In the genomic region with DNA sequence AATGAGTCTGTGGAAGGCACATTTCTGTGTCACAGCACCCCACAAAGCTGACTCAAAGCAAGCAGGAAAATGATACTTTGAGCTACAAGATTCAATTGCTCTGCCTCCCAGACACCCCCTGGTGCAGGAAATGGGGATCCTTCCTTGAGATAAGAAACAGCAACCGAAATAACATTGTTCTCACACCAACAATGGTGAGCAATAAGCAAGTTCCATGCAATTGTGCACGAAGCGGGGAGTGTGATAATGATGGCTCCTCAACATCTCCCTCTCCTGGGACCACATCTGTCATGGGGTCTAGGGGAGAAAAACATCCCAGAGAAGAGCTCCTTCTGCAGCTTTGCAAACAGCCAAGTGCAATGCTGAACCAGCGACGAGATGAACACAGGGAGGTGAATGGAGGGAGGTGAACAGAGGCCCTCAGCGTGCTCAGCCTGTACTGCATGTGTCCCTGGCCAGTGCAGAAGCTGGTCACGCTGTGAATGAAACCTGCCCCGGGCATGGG, we compare ENCODE assay signal across 23 cellular contexts.
DNase-seq lines count a peak whose midpoint lies in the region; ATAC-seq, FAIRE-seq and TF ChIP-seq lines count a peak whose summit lies in the region.
"Had no signal": no experiment of that assay in that cellular context is flagged by ENCODE, and none has a peak within 500 bp of the region (broad histone marks: within the 10 kb centered on the region; RNA-seq: fewer than 3 reads in every experiment).

No MANE protein-coding gene starts in this region.

- no peaks in the 10 kb centered on the region for H3K36me3 Mint-ChIP-seq in activated CD4-positive, alpha-beta T cell treated with anti-CD3 and anti-CD28 coated beads for 36 hours (ENCODE audit: low read depth)
- no peaks in the 10 kb centered on the region for H3K36me3 Mint-ChIP-seq in activated CD8-positive, alpha-beta memory T cell treated with anti-CD3 and anti-CD28 coated beads, Interleukin-2, amount 10 ng/mL, durations not matched to agents 7 days and 5 days
- H3K36me3 Mint-ChIP-seq in natural killer cell treated with Interleukin-12 subunit alpha and Interleukin-12 subunit beta and Interleukin-15 and Interleukin-18, amount 100 ng/mL, for 72 hours: no peaks in the 10 kb centered on the region
- H3K36me3 Mint-ChIP-seq: type B pancreatic cell had no signal

- H4K20me1 ChIP-seq in H1 (replicated peaks in 1 of 2; ENCODE audit: control insufficient read depth in 1 of 2, insufficient read depth in 2 of 2, low read length in 2 of 2): no peaks in the 10 kb centered on the region

- no peak overlapping the region for H2AK5ac ChIP-seq in H1 (ENCODE audit: low read depth, low read length)

- peak overlapping the region; percentile 53 for H2AFZ ChIP-seq in H1 (ENCODE audit: low read length)
- H2AFZ ChIP-seq: parathyroid adenoma had no signal

- no peak overlapping the region for H3K56ac ChIP-seq in H1 (replicated peaks; ENCODE audit: insufficient read length, low read depth, low read length)

- TF ChIP-seq CTCF in GM12865 (IDR thresholded peaks at IDR 0.05; ENCODE audit: insufficient read depth, low read depth, low read length, missing control alignments) (no peak), H1 (IDR thresholded peaks at IDR 0.05; ENCODE audit: control extremely low read depth in 1 of 3, insufficient read depth in 1 of 3, low read depth in 1 of 3, low read length in 3 of 3) (no peak)

- H2BK120ac ChIP-seq in H1 (replicated peaks; ENCODE audit: low read depth, low read length): no peak overlapping the region

- no peak overlapping the region; the same call in 1 of the 2 replicates for H4K8ac ChIP-seq in H1 (ENCODE audit: extremely low read depth, insufficient read depth, low read length)

- no peak overlapping the region for H3K27ac Mint-ChIP-seq in activated CD4-positive, alpha-beta T cell treated with anti-CD3 and anti-CD28 coated beads for 36 hours
- peak overlapping the region; percentile 18 for H3K27ac Mint-ChIP-seq in activated CD8-positive, alpha-beta memory T cell treated with anti-CD3 and anti-CD28 coated beads, Interleukin-2, amount 10 ng/mL, durations not matched to agents 7 days and 5 days
- H3K27ac Mint-ChIP-seq in natural killer cell treated with Interleukin-12 subunit alpha and Interleukin-12 subunit beta and Interleukin-15 and Interleukin-18, amount 100 ng/mL, for 72 hours: no peak overlapping the region
- H3K27ac Mint-ChIP-seq: type B pancreatic cell had no signal

- no peaks in the 10 kb centered on the region for H3K9me3 Mint-ChIP-seq in activated CD4-positive, alpha-beta T cell treated with anti-CD3 and anti-CD28 coated beads for 36 hours (ENCODE audit: low read depth)
- H3K9me3 Mint-ChIP-seq in activated CD8-positive, alpha-beta memory T cell treated with anti-CD3 and anti-CD28 coated beads, Interleukin-2, amount 10 ng/mL, durations not matched to agents 7 days and 5 days (ENCODE audit: low read depth): no peaks in the 10 kb centered on the region
- no peaks in the 10 kb centered on the region for H3K9me3 Mint-ChIP-seq in natural killer cell treated with Interleukin-12 subunit alpha and Interleukin-12 subunit beta and Interleukin-15 and Interleukin-18, amount 100 ng/mL, for 72 hours
- H3K9me3 Mint-ChIP-seq: type B pancreatic cell had no signal

- H3K23me2 ChIP-seq in H1 (ENCODE audit: low read depth, low read length): no peaks in the 10 kb centered on the region

- H3K27ac ChIP-seq in H1 (ENCODE audit: low read depth, low read length): no peak overlapping the region
- H3K27ac ChIP-seq: 22Rv1, parathyroid adenoma, Peyer's patch, stomach had no signal

- H3K4me3 ChIP-seq in GM12865 (ENCODE audit: low read depth, low read length) (no peak overlapping the region), H1 (ENCODE audit: extremely low read depth in 1 of 4, insufficient read depth in 2 of 4, low read depth in 3 of 4, low read length in 4 of 4) (no peak overlapping the region)
- H3K4me3 ChIP-seq: K562, lung, Peyer's patch, stomach had no signal

- H4K91ac ChIP-seq in H1 (replicated peaks; ENCODE audit: insufficient read length, low read length): no peak overlapping the region

- no peak overlapping the region for H3K4me2 ChIP-seq in H1 (ENCODE audit: insufficient read depth in 1 of 2, low read depth in 2 of 2, low read length in 2 of 2)

- no peak overlapping the region for H2BK5ac ChIP-seq in H1 (ENCODE audit: low read depth, low read length)

- TF ChIP-seq EP300 in H1 (IDR thresholded peaks at IDR 0.05; ENCODE audit: borderline replicate concordance in 1 of 2, low read depth in 2 of 2, low read length in 2 of 2): no peak

- no peak overlapping the region for H3K23ac ChIP-seq in H1 (ENCODE audit: insufficient read length)

- TF ChIP-seq RAD21 in H1 (IDR thresholded peaks at IDR 0.05 in 1 of 2, conservative IDR thresholded peaks at IDR 0.05 in 1 of 2; ENCODE audit: low read depth in 2 of 2, low read length in 2 of 2): no peak

- no peaks in the 10 kb centered on the region for H3K27me3 ChIP-seq in H1 (replicated peaks in 1 of 4; ENCODE audit: control insufficient read depth in 3 of 4, extremely low read depth in 1 of 4, insufficient read depth in 3 of 4, low read length in 3 of 4)
- H3K27me3 ChIP-seq: Peyer's patch, stomach had no signal

- H3K4ac ChIP-seq in H1 (replicated peaks; ENCODE audit: insufficient read length, low read depth, low read length): no peak overlapping the region

- POLR2A ChIA-PET in activated CD4-positive, alpha-beta T cell treated with anti-CD3 and anti-CD28 coated beads for 36 hours (lab: Charles Lee): interaction anchor here (0.6 to 1.4 kb wide), 4 partner anchors 10 to 372 kb away, joined by 3 to 4 read pairs (median 3); partner anchors contain the start of gene RPL31
- POLR2A ChIA-PET in H1 (lab: Charles Lee; ENCODE audit: partially characterized antibody): no interaction called here

- no peaks in the 10 kb centered on the region for H3K79me2 ChIP-seq in H1 (ENCODE audit: control insufficient read depth in 1 of 2, insufficient read depth in 2 of 2, low read length in 2 of 2)
- H3K79me2 ChIP-seq: parathyroid adenoma had no signal

- no peak overlapping the region for H3K9ac ChIP-seq in H1 (replicated peaks in 1 of 4; ENCODE audit: extremely low read depth in 1 of 4, low read depth in 3 of 4, low read length in 3 of 4)
- H3K9ac ChIP-seq: parathyroid adenoma had no signal

- no peaks in the 10 kb centered on the region for H3K36me3 ChIP-seq in H1 (ENCODE audit: control insufficient read depth in 2 of 4, insufficient read depth in 4 of 4, low read length in 3 of 4)
- H3K36me3 ChIP-seq: Peyer's patch, stomach had no signal

- WGBS in H1 (ENCODE audit: extremely low coverage in 1 of 2, insufficient coverage in 1 of 2, insufficient read length in 1 of 2, insufficient replicate concordance in 2 of 2, low coverage in 1 of 2, low lambda C conversion rate in 2 of 2, missing lambda C conversion rate in 1 of 2), 2 experiments: 88% methylated on average over 8 of the region's 8 CpGs; no CpG with 5 or more reads in 1 of the 2 experiments

- intact Hi-C loops in activated CD4-positive, alpha-beta T cell treated with anti-CD3 and anti-CD28 coated beads for 36 hours (cut with DNase I, micrococcal nuclease): loop anchor here in 1 of 2 experiments (5.0 kb wide), 1 partner anchor 182 kb away; no protein-coding TSS in a partner anchor

- no peak overlapping the region for H4K5ac ChIP-seq in H1 (ENCODE audit: insufficient read length, low read depth, low read length)

- no peaks in the 10 kb centered on the region for H3K79me1 ChIP-seq in H1 (ENCODE audit: low read depth, low read length)

- H3K27me3 Mint-ChIP-seq in activated CD4-positive, alpha-beta T cell treated with anti-CD3 and anti-CD28 coated beads for 36 hours: no peaks in the 10 kb centered on the region
- peaks cover 9% of the 10 kb centered on the region for H3K27me3 Mint-ChIP-seq in activated CD8-positive, alpha-beta memory T cell treated with anti-CD3 and anti-CD28 coated beads, Interleukin-2, amount 10 ng/mL, durations not matched to agents 7 days and 5 days
- H3K27me3 Mint-ChIP-seq in natural killer cell treated with Interleukin-12 subunit alpha and Interleukin-12 subunit beta and Interleukin-15 and Interleukin-18, amount 100 ng/mL, for 72 hours: peaks cover 0 to 2% of the 10 kb centered on the region in 2 donors

- H3K4me3 Mint-ChIP-seq in activated CD4-positive, alpha-beta T cell treated with anti-CD3 and anti-CD28 coated beads for 36 hours: no peak overlapping the region
- H3K4me3 Mint-ChIP-seq in activated CD8-positive, alpha-beta memory T cell treated with anti-CD3 and anti-CD28 coated beads, Interleukin-2, amount 10 ng/mL, durations not matched to agents 7 days and 5 days: no peak overlapping the region
- H3K4me3 Mint-ChIP-seq in natural killer cell treated with Interleukin-12 subunit alpha and Interleukin-12 subunit beta and Interleukin-15 and Interleukin-18, amount 100 ng/mL, for 72 hours: no peak overlapping the region
- H3K4me3 Mint-ChIP-seq: type B pancreatic cell had no signal

- no peak for FAIRE-seq in H1 (lab: Jason Lieb, UNC)
- FAIRE-seq: K562 had no signal

- DNase-seq in activated CD4-positive, alpha-beta T cell treated with anti-CD3 and anti-CD28 coated beads for 36 hours: peak; percentile 68
- DNase-seq in activated CD4-positive, alpha-beta T cell treated with anti-CD3 and anti-CD28 coated beads, Interleukin-2, amount 50 U/mL, for 4 hours: no peak
- peak; percentile 31 for DNase-seq in GM12865 (ENCODE audit: low read depth)
- peak; percentile 65 for DNase-seq in activated CD8-positive, alpha-beta memory T cell treated with anti-CD3 and anti-CD28 coated beads, Interleukin-2, amount 10 ng/mL, durations not matched to agents 7 days and 5 days
- DNase-seq in H1 (ENCODE audit: low read depth in 1 of 2, low spot score in 2 of 2): no peak
- no peak for DNase-seq in natural killer cell treated with Interleukin-12 subunit alpha and Interleukin-12 subunit beta and Interleukin-15 and Interleukin-18, amount 100 ng/mL, for 72 hours (ENCODE audit: low spot score)
- DNase-seq: activated effector memory CD4-positive, alpha-beta T cell treated with Interleukin-2 at 50 U/mL for 16 hours; aorta; Caco-2; EL; MV-4-11; NCI-H1694 treated with DMSO at 0.1 percent for 48 hours; NCI-H226; Peyer's patch; stomach had no signal

- no peak overlapping the region for H2BK15ac ChIP-seq in H1 (ENCODE audit: low read length)

- CTCF ChIA-PET in activated CD4-positive, alpha-beta T cell treated with anti-CD3 and anti-CD28 coated beads for 36 hours (lab: Charles Lee): interaction anchor here (0.6 to 1.8 kb wide), 9 partner anchors 9 to 256 kb away, joined by 3 to 12 read pairs (median 4); no protein-coding TSS in a partner anchor
- CTCF ChIA-PET in activated CD8-positive, alpha-beta memory T cell treated with anti-CD3 and anti-CD28 coated beads, Interleukin-2, amount 10 ng/mL, durations not matched to agents 7 days and 5 days (lab: Charles Lee): interaction anchor here (0.8 to 2.3 kb wide), 6 partner anchors 10 to 38 kb away, joined by 3 to 9 read pairs (median 3); no protein-coding TSS in a partner anchor
- CTCF ChIA-PET in H1 (lab: Charles Lee; ENCODE audit: partially characterized antibody): interaction anchor here (0.6 to 4.2 kb wide), 11 partner anchors 8 to 1440 kb away, joined by 3 to 18 read pairs (median 5); no protein-coding TSS in a partner anchor

- H3K4me1 Mint-ChIP-seq in activated CD4-positive, alpha-beta T cell treated with anti-CD3 and anti-CD28 coated beads for 36 hours: peaks cover 27% of the 10 kb centered on the region
- H3K4me1 Mint-ChIP-seq in activated CD8-positive, alpha-beta memory T cell treated with anti-CD3 and anti-CD28 coated beads, Interleukin-2, amount 10 ng/mL, durations not matched to agents 7 days and 5 days: peaks cover 19% of the 10 kb centered on the region
- H3K4me1 Mint-ChIP-seq in natural killer cell treated with Interleukin-12 subunit alpha and Interleukin-12 subunit beta and Interleukin-15 and Interleukin-18, amount 100 ng/mL, for 72 hours (ENCODE audit: low read depth in 2 of 2): no peaks in the 10 kb centered on the region

- peaks cover 0 to 3% (median 2%) of the 10 kb centered on the region in 4 experiments; a peak in 3 of 7 replicates for H3K4me1 ChIP-seq in H1 (replicated peaks in 1 of 4; ENCODE audit: control insufficient read depth in 3 of 4, insufficient read depth in 4 of 4, low read length in 3 of 4)
- H3K4me1 ChIP-seq: Caco-2, parathyroid adenoma, Peyer's patch, stomach had no signal

- no peak overlapping the region for H2BK12ac ChIP-seq in H1 (ENCODE audit: low read depth, low read length)

- ATAC-seq in activated CD4-positive, alpha-beta T cell treated with anti-CD3 and anti-CD28 coated beads for 36 hours: peak; percentile 86
- ATAC-seq in activated CD8-positive, alpha-beta memory T cell treated with anti-CD3 and anti-CD28 coated beads, Interleukin-2, amount 10 ng/mL, durations not matched to agents 7 days and 5 days: peak; percentile 64
- ATAC-seq in GM21737 (IDR thresholded peaks at IDR 0.05; ENCODE audit: unreplicated experiment) (no peak), HG02884 (IDR thresholded peaks at IDR 0.05; ENCODE audit: unreplicated experiment) (no peak)
- ATAC-seq in natural killer cell treated with Interleukin-12 subunit alpha and Interleukin-12 subunit beta and Interleukin-15 and Interleukin-18, amount 100 ng/mL, for 72 hours: no peak
- ATAC-seq: activated CD4-positive, CD25-positive, alpha-beta regulatory T cell treated with anti-CD3 and anti-CD28 coated beads, Interleukin-2, amount 50 U/mL, for 24 hours; K562 had no signal

- no peak overlapping the region for H2BK20ac ChIP-seq in H1 (ENCODE audit: low read length)

- no peak overlapping the region for H3K14ac ChIP-seq in H1 (ENCODE audit: insufficient read length)

- no peaks in the 10 kb centered on the region for H3K9me3 ChIP-seq in H1 (ENCODE audit: insufficient read depth in 2 of 2, low read depth in 1 of 2, low read length in 1 of 2)
- H3K9me3 ChIP-seq: Caco-2, Peyer's patch, stomach had no signal

- TF ChIP-seq POLR2A in H1 (IDR thresholded peaks at IDR 0.05; ENCODE audit: control extremely low read depth in 1 of 2, low read depth in 2 of 2, low read length in 2 of 2): no peak

- no peak overlapping the region for H3K18ac ChIP-seq in H1 (ENCODE audit: extremely low read depth, low read length)

Comparison
In these comparisons a context has a peak if more than half of its experiments do, and no peak if none do; other contexts are left out.
1. DNase-seq: peak in activated CD4-positive, alpha-beta T cell treated with anti-CD3 and anti-CD28 coated beads for 36 hours (single experiment), GM12865 (single experiment) and activated CD8-positive, alpha-beta memory T cell treated with anti-CD3 and anti-CD28 coated beads, Interleukin-2, amount 10 ng/mL, durations not matched to agents 7 days and 5 days (single experiment); none in activated CD4-positive, alpha-beta T cell treated with anti-CD3 and anti-CD28 coated beads, Interleukin-2, amount 50 U/mL, for 4 hours (0 of 2), H1 (0 of 2) and natural killer cell treated with Interleukin-12 subunit alpha and Interleukin-12 subunit beta and Interleukin-15 and Interleukin-18, amount 100 ng/mL, for 72 hours (single experiment).
2. ATAC-seq: peak in activated CD4-positive, alpha-beta T cell treated with anti-CD3 and anti-CD28 coated beads for 36 hours (single experiment) and activated CD8-positive, alpha-beta memory T cell treated with anti-CD3 and anti-CD28 coated beads, Interleukin-2, amount 10 ng/mL, durations not matched to agents 7 days and 5 days (single experiment); none in GM21737 (single experiment), natural killer cell treated with Interleukin-12 subunit alpha and Interleukin-12 subunit beta and Interleukin-15 and Interleukin-18, amount 100 ng/mL, for 72 hours (0 of 2) and HG02884 (single experiment).